27 cellular contexts compared by ENCODE assay signal in the genomic region with DNA sequence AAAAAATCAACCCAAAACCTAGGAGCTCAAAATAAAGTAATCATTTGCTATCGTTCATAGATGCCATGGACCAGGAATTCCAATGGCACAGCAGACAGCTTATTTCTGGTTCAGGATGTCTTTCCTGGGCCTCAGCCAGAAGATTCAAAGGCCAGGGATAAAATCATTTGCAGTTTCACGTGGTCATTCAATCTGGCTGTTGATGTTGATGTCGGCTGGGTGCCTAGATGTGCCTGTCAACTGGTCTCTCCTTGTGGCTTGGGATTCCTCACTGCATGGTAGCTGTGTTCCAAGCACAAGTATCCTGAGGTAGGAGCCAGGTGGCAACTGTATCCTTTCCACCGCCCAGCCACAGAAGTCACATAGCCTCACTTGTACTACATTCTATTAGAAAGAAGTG. TPM values are rescaled to one million over a fixed set of nuclear protein-coding genes. Genes with fewer than 3 reads are reported as not detected.
DNase-seq lines count a peak whose midpoint lies in the region; FAIRE-seq and TF ChIP-seq lines count a peak whose summit lies in the region.
"Had no signal": no experiment of that assay in that cellular context is flagged by ENCODE, and none has a peak within 500 bp of the region (broad histone marks: within the 10 kb centered on the region; RNA-seq: fewer than 3 reads in every experiment).

No MANE protein-coding gene starts in this region.

- H3K9me3 ChIP-seq in colonic mucosa, result no peaks in the 10 kb centered on the region
- no peaks in the 10 kb centered on the region for H3K9me3 ChIP-seq in Karpas-422 (ENCODE audit: low read length)
- H3K9me3 ChIP-seq: BE2C, BLaER1 had no signal

- no peaks in the 10 kb centered on the region for H3K9me2 ChIP-seq in Karpas-422 (replicated peaks; ENCODE audit: insufficient read depth, low read length)

- FAIRE-seq in HTR-8/SVneo (lab: Jason Lieb, UNC), result peak; percentile 76
- FAIRE-seq: A204.1, G401.6, GM12891, GM19239 had no signal

- no peak overlapping the region for H3K4me2 ChIP-seq in Karpas-422 (ENCODE audit: low read depth, low read length, poor library complexity, severe bottlenecking)
- H3K4me2 ChIP-seq: BLaER1 had no signal

- H3K27ac ChIP-seq in colonic mucosa (no peak overlapping the region), Karpas-422 (ENCODE audit: low read length) (no peak overlapping the region)
- H3K27ac ChIP-seq: BLaER1 had no signal

- intact Hi-C loops in colonic mucosa (cut with DNase I), result no loop called here

- H2AFZ ChIP-seq in Karpas-422 (ENCODE audit: low read length), result no peak overlapping the region

- in situ Hi-C loops in G401 (cut with HindIII; ENCODE audit: low sequenced_read_pairs), result no loop called here

- peak; percentile 80 for DNase-seq in G401 (ENCODE audit: low spot score)
- no peak for DNase-seq in HTR-8/SVneo (ENCODE audit: insufficient read length, low spot score)
- peak; percentile 48 for DNase-seq in cerebellum (ENCODE audit: low spot score)
- DNase-seq in central memory CD4-positive, alpha-beta T cell, result no peak
- DNase-seq in colonic mucosa, result no peak
- DNase-seq in Karpas-422, result no peak
- DNase-seq: 8988T; ACHN; BE2C; CD4-positive, alpha-beta memory T cell; CD4-positive, CD25-positive, alpha-beta regulatory T cell; CD8-positive, alpha-beta memory T cell; COR-L47; DMS 273 treated with DMSO at 0.1 percent for 48 hours; DMS153; DMS53; DMS79; DND-41; EL; GF-D8 had no signal

- H4K20me1 ChIP-seq in Karpas-422 (ENCODE audit: insufficient read depth, low read depth, low read length), result no peaks in the 10 kb centered on the region

- H3K79me2 ChIP-seq in Karpas-422 (ENCODE audit: low read length), result no peaks in the 10 kb centered on the region

- TF ChIP-seq CTCF in colonic mucosa (IDR thresholded peaks at IDR 0.05), result no peak

- H3K9ac ChIP-seq in colonic mucosa (ENCODE audit: low read depth in 2 of 2, low read length in 2 of 2), result no peak overlapping the region
- no peak overlapping the region for H3K9ac ChIP-seq in Karpas-422 (ENCODE audit: low read length)
- H3K9ac ChIP-seq: BLaER1 had no signal

- no peaks in the 10 kb centered on the region for H3K36me3 ChIP-seq in colonic mucosa
- no peaks in the 10 kb centered on the region for H3K36me3 ChIP-seq in Karpas-422 (ENCODE audit: insufficient read depth, low read length)
- H3K36me3 ChIP-seq: BE2C, BLaER1 had no signal

- H3K4me1 ChIP-seq in colonic mucosa, result no peaks in the 10 kb centered on the region
- H3K4me1 ChIP-seq in Karpas-422 (ENCODE audit: low read length), result peaks cover 7% of the 10 kb centered on the region
- H3K4me1 ChIP-seq: BE2C had no signal

- H3K4me3 ChIP-seq in colonic mucosa (no peak overlapping the region), Karpas-422 (ENCODE audit: low read length) (no peak overlapping the region)
- H3K4me3 ChIP-seq: BLaER1 had no signal

- no peaks in the 10 kb centered on the region for H3K27me3 ChIP-seq in colonic mucosa
- no peaks in the 10 kb centered on the region for H3K27me3 ChIP-seq in Karpas-422 (ENCODE audit: low read length)
- H3K27me3 ChIP-seq: BLaER1 had no signal

RNA-seq across cellular contexts. Expression of a gene that starts 10.7 kb away (rescaled TPM):
- total RNA-seq in G401 (2014; rRNA removed; shearing (Covaris generic)), result not detected in 2 replicates
- total RNA-seq in cerebellum (0.09 TPM), colonic mucosa (not detected)
- not detected in 2 replicates for total RNA-seq in Karpas-422 (2014; rRNA removed; shearing (Covaris generic); ENCODE audit: low replicate concordance)
- total RNA-seq: A673; CD4-positive, alpha-beta memory T cell; CD4-positive, CD25-positive, alpha-beta regulatory T cell; CD8-positive, alpha-beta memory T cell; Daoy had no signal

RNA-seq across cellular contexts. Expression of a gene that starts 15.0 kb away (rescaled TPM):
- total RNA-seq in G401 (2014; rRNA removed; shearing (Covaris generic)), result not detected in 2 replicates
- total RNA-seq in cerebellum, result not detected
- total RNA-seq in colonic mucosa, result not detected
- not detected in 2 replicates for total RNA-seq in Karpas-422 (2014; rRNA removed; shearing (Covaris generic); ENCODE audit: low replicate concordance)
- total RNA-seq: A673; CD4-positive, alpha-beta memory T cell; CD4-positive, CD25-positive, alpha-beta regulatory T cell; CD8-positive, alpha-beta memory T cell; Daoy had no signal

RNA-seq across cellular contexts. Expression of a gene that starts 33.6 kb away (rescaled TPM):
- total RNA-seq in G401 (2014; rRNA removed; shearing (Covaris generic)), result not detected in 2 replicates
- total RNA-seq in cerebellum (0.18 TPM), colonic mucosa (not detected)
- not detected in 2 replicates for total RNA-seq in Karpas-422 (2014; rRNA removed; shearing (Covaris generic); ENCODE audit: low replicate concordance)
- total RNA-seq: A673 had no signal

RNA-seq across cellular contexts. Expression of a gene that starts 37.3 kb away (rescaled TPM):
- total RNA-seq in G401 (2014; rRNA removed; shearing (Covaris generic)), result 15.3 and 17.8 TPM in 2 replicates
- 20.8 TPM for total RNA-seq in cerebellum
- 10 to 100 TPM; 13.8 to 18.4 TPM for total RNA-seq in colonic mucosa
- 17.5 and 20.8 TPM in 2 replicates for total RNA-seq in Karpas-422 (2014; rRNA removed; shearing (Covaris generic); ENCODE audit: low replicate concordance)

RNA-seq across cellular contexts. Expression of a gene that starts 56.6 kb away (rescaled TPM):
- not detected in 2 replicates for total RNA-seq in G401 (2014; rRNA removed; shearing (Covaris generic))
- total RNA-seq in cerebellum (not detected), colonic mucosa (not detected)
- total RNA-seq in Karpas-422 (2014; rRNA removed; shearing (Covaris generic); ENCODE audit: low replicate concordance), result 0.36 TPM in 1 of 2 replicates, not detected in the other
- total RNA-seq: CD4-positive, alpha-beta memory T cell; CD8-positive, alpha-beta memory T cell had no signal

Comparison
In these comparisons a context has a peak if more than half of its experiments do, and no peak if none do; other contexts are left out.
1. DNase-seq: peak in G401 (single experiment) and cerebellum (single experiment); none in HTR-8/SVneo (single experiment), central memory CD4-positive, alpha-beta T cell (single experiment), colonic mucosa (single experiment) and Karpas-422 (single experiment).